ENCODE assay signal across 8 cellular contexts in genomic region chr10:30534465-30535144, GRCh38.
DNase-seq lines count a peak whose midpoint lies in the region; ATAC-seq and TF ChIP-seq lines count a peak whose summit lies in the region.

No MANE protein-coding gene starts in this region.

- TF ChIP-seq CTCF in AG09309 (IDR thresholded peaks at IDR 0.05; ENCODE audit: control insufficient read depth, insufficient read depth, low read depth, low read length, missing control alignments): peak; percentile 81

- H3K4me3 ChIP-seq in AG09309 (ENCODE audit: control insufficient read depth, low read depth, low read length): no peak overlapping the region

- DNase-seq in AG09309 (ENCODE audit: low read depth) (peak; percentile 33), GM19240 (ENCODE audit: insufficient read length, low spot score) (peak; percentile 24), NCI-H2029 (lab: John Stamatoyannopoulos, UW) (peak; percentile 12), cerebellar cortex (ENCODE audit: low spot score) (peak; percentile 59), left kidney (ENCODE audit: low read depth, low spot score) (peak; percentile 87)
- DNase-seq in activated CD4-positive, alpha-beta T cell treated with anti-CD3 and anti-CD28 coated beads for 1 hour: peak; percentile 55
- peak; percentile 78 for DNase-seq in stimulated activated CD4-positive, alpha-beta T cell treated with anti-CD3 and anti-CD28 coated beads, Interleukin-4, amount 100 ng/mL, for 24 hours

- no peak for ATAC-seq in GM18511 (IDR thresholded peaks at IDR 0.05; ENCODE audit: unreplicated experiment)

Comparison
In these comparisons a context has a peak if more than half of its experiments do, and no peak if none do; other contexts are left out.
1. DNase-seq: peak in every context shown above with its lines; median percentile 87 in left kidney; 78 in stimulated activated CD4-positive, alpha-beta T cell treated with anti-CD3 and anti-CD28 coated beads, Interleukin-4, amount 100 ng/mL, for 24 hours; 59 in cerebellar cortex; 55 in activated CD4-positive, alpha-beta T cell treated with anti-CD3 and anti-CD28 coated beads for 1 hour; 33 in AG09309; 24 in GM19240; 12 in NCI-H2029.